In the genomic region with DNA sequence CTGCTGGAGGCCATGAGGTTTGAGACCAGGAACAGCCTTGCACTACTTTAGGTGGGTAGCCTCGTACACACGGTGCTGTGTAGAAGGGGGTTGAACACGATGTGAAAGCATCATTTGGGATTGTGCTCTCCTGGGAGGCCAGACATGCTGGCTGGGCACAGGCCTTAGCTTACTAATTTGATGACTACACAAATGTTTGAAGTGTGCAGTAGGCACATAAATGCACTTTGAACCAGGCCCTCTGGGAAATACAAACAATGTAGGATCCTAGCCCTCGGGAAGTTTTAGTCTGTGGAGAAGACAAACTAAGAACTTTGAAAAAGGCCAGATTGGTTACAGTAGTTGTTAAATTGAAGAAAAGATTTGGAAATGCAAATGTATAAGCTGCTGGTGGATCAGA, we compare ENCODE assay signal across 28 cellular contexts.
"Had no signal": no experiment of that assay in that cellular context is flagged by ENCODE, and none has a peak within 500 bp of the region (broad histone marks: within the 10 kb centered on the region; RNA-seq: fewer than 3 reads in every experiment).

No MANE protein-coding gene starts in this region.

- H3K4me3 ChIP-seq: cardiac muscle cell, MG63, SJCRH30, SK-N-MC had no signal

- H3K4me3 Mint-ChIP-seq: activated CD4-positive, alpha-beta T cell treated with anti-CD3 and anti-CD28 coated beads, Interleukin-2, amount 10 ng/mL, durations not matched to agents 24 days and 14 days; activated CD8-positive, alpha-beta T cell treated with anti-CD3 and anti-CD28 coated beads for 36 hours; activated naive CD8-positive, alpha-beta T cell treated with anti-CD3 and anti-CD28 coated beads for 36 hours; activated T-cell treated with anti-CD3 and anti-CD28 coated beads, Interleukin-2, amount 50 U/mL, for 24 hours; activated T-helper 1 cell treated with anti-CD3 and anti-CD28 coated beads, Interleukin-12 subunit alpha, Interleukin-12 subunit beta, Interleukin-2, Interleukin-4 antibody, amounts not matched to agents 30 ng/mL and 10 ng/mL and 1 ng/mL, durations not matched to agents 14 hours and 24 hours and 36 hours had no signal

- H3K27ac ChIP-seq: brain microvascular endothelial cell, cardiac muscle cell, SJCRH30, SK-N-MC had no signal

- H3K27me3 Mint-ChIP-seq: activated CD4-positive, alpha-beta T cell treated with anti-CD3 and anti-CD28 coated beads, Interleukin-2, amount 10 ng/mL, durations not matched to agents 24 days and 14 days; activated CD8-positive, alpha-beta T cell treated with anti-CD3 and anti-CD28 coated beads for 36 hours; activated naive CD8-positive, alpha-beta T cell treated with anti-CD3 and anti-CD28 coated beads for 36 hours; activated T-cell treated with anti-CD3 and anti-CD28 coated beads, Interleukin-2, amount 50 U/mL, for 24 hours had no signal

- H3K27ac Mint-ChIP-seq: activated CD4-positive, alpha-beta T cell treated with anti-CD3 and anti-CD28 coated beads, Interleukin-2, amount 10 ng/mL, durations not matched to agents 24 days and 14 days; activated CD8-positive, alpha-beta T cell treated with anti-CD3 and anti-CD28 coated beads for 36 hours; activated naive CD8-positive, alpha-beta T cell treated with anti-CD3 and anti-CD28 coated beads for 36 hours; activated T-cell treated with anti-CD3 and anti-CD28 coated beads, Interleukin-2, amount 50 U/mL, for 24 hours; activated T-helper 1 cell treated with anti-CD3 and anti-CD28 coated beads, Interleukin-12 subunit alpha, Interleukin-12 subunit beta, Interleukin-2, Interleukin-4 antibody, amounts not matched to agents 30 ng/mL and 10 ng/mL and 1 ng/mL, durations not matched to agents 14 hours and 24 hours and 36 hours had no signal

- H3K36me3 ChIP-seq: brain microvascular endothelial cell, cardiac muscle cell, SJCRH30 had no signal

- DNase-seq: activated CD4-positive, alpha-beta T cell treated with anti-CD3 and anti-CD28 coated beads, Interleukin-2, amount 10 ng/mL, durations not matched to agents 24 days and 14 days; activated CD4-positive, alpha-beta T cell treated with anti-CD3 and anti-CD28 coated beads, Interleukin-2, amount 50 U/mL, for 4 hours; activated CD8-positive, alpha-beta T cell treated with anti-CD3 and anti-CD28 coated beads for 36 hours; activated naive CD4-positive, alpha-beta T cell; activated naive CD4-positive, alpha-beta T cell treated with anti-CD3 and anti-CD28 coated beads, Interleukin-2, amount 50 U/mL, for 16 hours; activated naive CD8-positive, alpha-beta T cell treated with anti-CD3 and anti-CD28 coated beads for 36 hours; activated T-cell treated with anti-CD3 and anti-CD28 coated beads, Interleukin-2, amount 50 U/mL, for 24 hours; amniotic stem cell; aorta; brain microvascular endothelial cell; KG1; MG63; NCI-H1048; NCI-H1105 treated with DMSO at 0.1 percent for 48 hours; NCI-H1436; NCI-H1694; NCI-H1930; NCI-H2081 treated with DMSO at 0.1 percent for 48 hours; NCI-H345; NCI-H524 treated with DMSO at 0.1 percent for 48 hours; SHP77; SJCRH30; T1000 had no signal

- H3K27me3 ChIP-seq: brain microvascular endothelial cell, cardiac muscle cell, MG63, SJCRH30 had no signal

- H3K4me1 ChIP-seq: SJCRH30 had no signal

- H3K9me3 ChIP-seq: SJCRH30 had no signal

- H3K9me3 Mint-ChIP-seq: activated T-helper 1 cell treated with anti-CD3 and anti-CD28 coated beads, Interleukin-12 subunit alpha, Interleukin-12 subunit beta, Interleukin-2, Interleukin-4 antibody, amounts not matched to agents 30 ng/mL and 10 ng/mL and 1 ng/mL, durations not matched to agents 14 hours and 24 hours and 36 hours had no signal

- FAIRE-seq: TTC549 had no signal

- ATAC-seq: activated CD8-positive, alpha-beta T cell treated with anti-CD3 and anti-CD28 coated beads for 36 hours; Panc1 had no signal
